Comparison of ENCODE assay signal across 24 cellular contexts in genomic region chr15:91209318-91209717, GRCh38.
"Had no signal": no experiment of that assay in that cellular context is flagged by ENCODE, and none has a peak within 500 bp of the region (broad histone marks: within the 10 kb centered on the region; RNA-seq: fewer than 3 reads in every experiment).

No MANE protein-coding gene starts in this region.

- H3K27ac ChIP-seq: coronary artery, esophagus muscularis mucosa, foreskin keratinocyte, gastroesophageal sphincter, heart left ventricle, hepatocyte had no signal

- H3K4me1 Mint-ChIP-seq: immature natural killer cell; memory B cell; naive thymus-derived CD4-positive, alpha-beta T cell had no signal

- H3K36me3 Mint-ChIP-seq: immature natural killer cell, memory B cell had no signal

- ATAC-seq: foreskin keratinocyte; gastroesophageal sphincter; heart left ventricle; left colon; left lobe of liver; left ventricle myocardium superior; naive thymus-derived CD4-positive, alpha-beta T cell had no signal

- H3K4me3 Mint-ChIP-seq: immature natural killer cell; memory B cell; naive thymus-derived CD4-positive, alpha-beta T cell had no signal

- H3K36me3 ChIP-seq: esophagus muscularis mucosa, gastroesophageal sphincter, heart left ventricle had no signal

- DNase-seq: dermis blood vessel endothelial cell; dorsolateral prefrontal cortex; effector CD4-positive, alpha-beta T cell; effector memory CD4-positive, alpha-beta T cell; foreskin keratinocyte; heart left ventricle; hypothalamus; immature natural killer cell; islet precursor cell; kidney; kidney glomerular epithelial cell; left colon; left ventricle myocardium superior; mammary epithelial cell; mesendoderm; midbrain; naive thymus-derived CD4-positive, alpha-beta T cell had no signal

- H3K4me1 ChIP-seq: esophagus muscularis mucosa, foreskin keratinocyte, gastroesophageal sphincter had no signal

- H3K4me3 ChIP-seq: coronary artery, dorsolateral prefrontal cortex, esophagus muscularis mucosa, gastroesophageal sphincter, heart left ventricle, hepatocyte, lung had no signal

- H3K27me3 ChIP-seq: dorsolateral prefrontal cortex, foreskin keratinocyte had no signal

- H3K27ac Mint-ChIP-seq: immature natural killer cell; memory B cell; naive thymus-derived CD4-positive, alpha-beta T cell had no signal
